5 cellular contexts compared by ENCODE assay signal in the genomic region with DNA sequence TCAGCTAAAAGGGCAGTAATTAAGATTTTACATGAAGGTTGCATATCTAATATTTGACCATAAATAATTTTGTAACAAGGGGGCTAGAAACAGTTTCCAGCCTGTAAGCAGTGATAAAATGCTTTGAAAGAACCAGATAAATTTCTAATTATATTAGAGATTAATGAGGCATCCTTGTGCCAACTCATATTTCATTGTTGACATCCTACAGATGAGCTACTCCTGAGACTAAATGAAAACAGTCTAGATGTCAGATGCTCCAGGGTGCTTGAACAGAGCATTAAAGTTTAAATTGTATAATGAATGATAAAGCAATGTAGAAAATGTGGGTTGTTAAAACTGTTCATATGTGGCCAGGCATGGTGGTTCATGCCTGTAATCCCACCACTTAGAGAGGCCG.
"Had no signal": no experiment of that assay in that cellular context is flagged by ENCODE, and none has a peak within 500 bp of the region (broad histone marks: within the 10 kb centered on the region; RNA-seq: fewer than 3 reads in every experiment).

No MANE protein-coding gene starts in this region.

- ATAC-seq: HepG2, K562 had no signal

- H3K4me3 ChIP-seq: K562 had no signal

- H3K27ac ChIP-seq: HL-60 had no signal

- FAIRE-seq: HepG2, HTR-8/SVneo had no signal

- DNase-seq: KBM-7 had no signal
